In the genomic region with DNA sequence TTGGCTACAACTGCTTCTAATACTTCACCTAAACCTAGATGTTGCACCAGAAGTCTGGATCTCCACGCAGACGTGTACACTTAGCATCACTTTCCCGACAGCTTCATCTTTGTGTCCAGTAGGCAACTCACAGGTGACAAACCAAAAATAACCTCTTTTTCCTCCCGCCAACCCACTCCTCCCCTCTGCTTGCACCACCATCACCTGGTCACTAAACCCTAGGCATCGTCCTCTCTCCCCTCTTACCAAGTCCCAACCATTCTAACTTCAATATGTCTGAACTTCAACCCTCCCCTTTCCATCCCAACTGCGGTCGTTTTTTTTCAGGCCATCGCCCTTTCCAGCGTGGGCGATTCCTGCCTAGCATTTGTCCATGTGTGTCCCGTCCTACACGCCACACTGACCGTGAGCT, we compare ENCODE assay signal across 8 cellular contexts. TPM values are rescaled to one million over a fixed set of nuclear protein-coding genes. Genes with fewer than 3 reads are reported as not detected.
DNase-seq lines count a peak whose midpoint lies in the region; ATAC-seq, FAIRE-seq and TF ChIP-seq lines count a peak whose summit lies in the region.

No MANE protein-coding gene starts in this region.

- peaks cover 31% of the 10 kb centered on the region for H3K4me1 Mint-ChIP-seq in T-helper 2 cell treated with Interferon-gamma antibody and Interleukin-4, amounts not matched to agents 5 μg/mL and 100 μg/mL, for 36 hours (ENCODE audit: low read depth)

- H3K9ac ChIP-seq in keratinocyte (ENCODE audit: control insufficient read depth, extremely low read depth, insufficient read depth, low read length): peak overlapping the region; percentile 35
- peak overlapping the region in 4 of 5 donors; percentile 37 to 100 (median 98) for H3K9ac ChIP-seq in subcutaneous abdominal adipose tissue (ENCODE audit: low read length in 5 of 5)

- TF ChIP-seq POLR2A in lower leg skin (IDR thresholded peaks at IDR 0.05): no peak

- WGBS in lower leg skin, 2 donors: 79% methylated on average over 13 of the region's 13 CpGs

- no peak for DNase-seq in T-helper 2 cell treated with Interferon-gamma antibody and Interleukin-4, amounts not matched to agents 5 μg/mL and 100 μg/mL, for 36 hours (ENCODE audit: low spot score)
- DNase-seq in T-helper 2 cell (no peak), keratinocyte (ENCODE audit: low read depth, low spot score) (no peak), lower leg skin (ENCODE audit: low spot score in 2 of 2) (no peak), NCI-H2107 (lab: John Stamatoyannopoulos, UW) (no peak)
- DNase-seq in activated naive CD4-positive, alpha-beta T cell treated with anti-CD3 and anti-CD28 coated beads, Interleukin-2, amount 50 U/mL, for 72 hours (ENCODE audit: low spot score in 2 of 2): no peak
- DNase-seq in stimulated activated CD4-positive, alpha-beta T cell treated with anti-CD3 and anti-CD28 coated beads, Interleukin-4, amount 100 ng/mL, for 24 hours: no peak

- peak overlapping the region; percentile 96 for H3K4me3 Mint-ChIP-seq in T-helper 2 cell treated with Interferon-gamma antibody and Interleukin-4, amounts not matched to agents 5 μg/mL and 100 μg/mL, for 36 hours

- H3K4me1 ChIP-seq in keratinocyte (ENCODE audit: control insufficient read depth, extremely low read depth, insufficient read depth, low read length) (peaks cover 16% of the 10 kb centered on the region), subcutaneous abdominal adipose tissue (ENCODE audit: control insufficient read depth in 5 of 5, insufficient read depth in 5 of 5, low read length in 5 of 5) (peaks cover 0 to 22% (median 20%) of the 10 kb centered on the region in 5 donors)

- no peaks in the 10 kb centered on the region for H3K27me3 ChIP-seq in keratinocyte (ENCODE audit: control insufficient read depth, extremely low read depth, insufficient read depth, low read length)
- peaks cover 0 to 2% (median 0%) of the 10 kb centered on the region in 5 donors for H3K27me3 ChIP-seq in subcutaneous abdominal adipose tissue (ENCODE audit: control insufficient read depth in 5 of 5, insufficient read depth in 4 of 5, low read length in 5 of 5)

- peaks cover 30% of the 10 kb centered on the region for H3K36me3 Mint-ChIP-seq in T-helper 2 cell treated with Interferon-gamma antibody and Interleukin-4, amounts not matched to agents 5 μg/mL and 100 μg/mL, for 36 hours (ENCODE audit: low read depth)
- peaks cover 20 to 26% of the 10 kb centered on the region in 2 donors for H3K36me3 Mint-ChIP-seq in activated naive CD4-positive, alpha-beta T cell treated with anti-CD3 and anti-CD28 coated beads, Interleukin-2, amount 50 U/mL, for 72 hours

- H3K36me3 ChIP-seq in keratinocyte (ENCODE audit: control insufficient read depth in 2 of 2, extremely low read depth in 1 of 2, insufficient read depth in 2 of 2, low read length in 2 of 2) (peaks cover 0 to 2% of the 10 kb centered on the region in 2 experiments), subcutaneous abdominal adipose tissue (ENCODE audit: control insufficient read depth in 5 of 5, insufficient read depth in 5 of 5, low read length in 5 of 5) (peaks cover 0 to 2% (median 0%) of the 10 kb centered on the region in 5 donors)

- H3K27ac ChIP-seq in keratinocyte (ENCODE audit: control insufficient read depth, insufficient read depth, low read length) (peak overlapping the region; percentile 99), subcutaneous abdominal adipose tissue (ENCODE audit: low read depth, low read length) (peak overlapping the region; percentile 99)

- intact Hi-C loops in lower leg skin (cut with DNase I; ENCODE audit: low total_unique reads): no loop called here

- peak overlapping the region; percentile 97 for H3K27ac Mint-ChIP-seq in T-helper 2 cell treated with Interferon-gamma antibody and Interleukin-4, amounts not matched to agents 5 μg/mL and 100 μg/mL, for 36 hours
- H3K27ac Mint-ChIP-seq in activated naive CD4-positive, alpha-beta T cell treated with anti-CD3 and anti-CD28 coated beads, Interleukin-2, amount 50 U/mL, for 72 hours: peak overlapping the region; percentile 97 to 99

- H3K4me2 ChIP-seq in keratinocyte (ENCODE audit: control insufficient read depth, extremely low read depth, insufficient read depth, low read depth, low read length): peak overlapping the region; percentile 82

- no peak for FAIRE-seq in keratinocyte (lab: Jason Lieb, UNC)

- TF ChIP-seq CTCF in keratinocyte (optimal IDR thresholded peaks at IDR 0.05 in 1 of 3, IDR thresholded peaks at IDR 0.05 in 1 of 3, conservative IDR thresholded peaks at IDR 0.05 in 1 of 3; ENCODE audit: extremely low read depth in 1 of 3, insufficient read depth in 2 of 3, low read length in 3 of 3) (no peak), lower leg skin (IDR thresholded peaks at IDR 0.05) (no peak)

- H3K27me3 Mint-ChIP-seq in T-helper 2 cell treated with Interferon-gamma antibody and Interleukin-4, amounts not matched to agents 5 μg/mL and 100 μg/mL, for 36 hours (ENCODE audit: low read depth): no peaks in the 10 kb centered on the region

- peak overlapping the region; percentile 97 for H2AFZ ChIP-seq in keratinocyte (ENCODE audit: control insufficient read depth, low read length)

- no peaks in the 10 kb centered on the region for H3K9me1 ChIP-seq in keratinocyte (ENCODE audit: control insufficient read depth, extremely low read depth, insufficient read depth, low read length)

- H3K4me3 ChIP-seq in keratinocyte (ENCODE audit: control insufficient read depth in 2 of 3, extremely low read depth in 1 of 3, insufficient read depth in 2 of 3, low read depth in 1 of 3, low read length in 3 of 3) (peak overlapping the region in 1 of 3 experiments; percentile 97), subcutaneous abdominal adipose tissue (ENCODE audit: low read depth in 1 of 5, low read length in 5 of 5) (peak overlapping the region; percentile 64 to 95 (median 94)), lower leg skin (ENCODE audit: low read depth, poor library complexity, severe bottlenecking) (no peak overlapping the region)

- H3K9me3 ChIP-seq in keratinocyte (ENCODE audit: control insufficient read depth, low read depth, low read length) (peaks cover 2% of the 10 kb centered on the region), subcutaneous abdominal adipose tissue (ENCODE audit: control insufficient read depth in 5 of 5, low read length in 5 of 5) (peaks cover 0 to 5% (median 0%) of the 10 kb centered on the region in 5 donors)

- no peak for ATAC-seq in activated naive CD4-positive, alpha-beta T cell treated with anti-CD3 and anti-CD28 coated beads, Interleukin-2, amount 50 U/mL, for 72 hours

- dilution Hi-C loops in keratinocyte (cut with MboI; ENCODE audit: extremely low pct_ligation_motif_present, low sequenced_read_pairs): no loop called here

- peaks cover 12% of the 10 kb centered on the region for H3K9me3 Mint-ChIP-seq in T-helper 2 cell treated with Interferon-gamma antibody and Interleukin-4, amounts not matched to agents 5 μg/mL and 100 μg/mL, for 36 hours
- peaks cover 4 to 6% of the 10 kb centered on the region in 2 donors for H3K9me3 Mint-ChIP-seq in activated naive CD4-positive, alpha-beta T cell treated with anti-CD3 and anti-CD28 coated beads, Interleukin-2, amount 50 U/mL, for 72 hours

- H4K20me1 ChIP-seq in keratinocyte (ENCODE audit: control insufficient read depth, extremely low read depth, insufficient read depth, low read length): no peaks in the 10 kb centered on the region

- H3K79me2 ChIP-seq in keratinocyte (ENCODE audit: control insufficient read depth, insufficient read depth, low read length): peaks cover 37% of the 10 kb centered on the region

RNA-seq across cellular contexts. Expression of a gene that starts 0.4 kb away (rescaled TPM):
- total RNA-seq in activated naive CD4-positive, alpha-beta T cell treated with anti-CD3 and anti-CD28 coated beads, Interleukin-2, amount 50 U/mL, for 72 hours: 10 to 100 TPM; 16.3 to 29.8 TPM
- 117 to 162 TPM (median 133 TPM) in 3 replicates for polyA plus RNA-seq in keratinocyte
- polyA plus RNA-seq in keratinocyte (2011; ENCODE audit: low read depth): 181 TPM
- polyA plus RNA-seq in keratinocyte (2011; cell fraction: cytosol; rRNA removed): 162 and 223 TPM in 2 replicates
- 75.5 and 98.2 TPM in 2 replicates for polyA plus RNA-seq in keratinocyte (2011; cell fraction: nucleus; rRNA removed)
- polyA plus RNA-seq in keratinocyte (2012; ENCODE audit: low replicate concordance): 63.6 and 106 TPM in 2 replicates
- polyA minus RNA-seq in keratinocyte: 28.6 to 76.1 TPM (median 72.7 TPM) in 3 replicates
- polyA minus RNA-seq in keratinocyte (2011; cell fraction: cytosol; rRNA and poly(A)+ RNA removed): 67.9 TPM
- polyA minus RNA-seq in keratinocyte (2011; cell fraction: nucleus; rRNA and poly(A)+ RNA removed): 21.9 and 41.6 TPM in 2 replicates
- total RNA-seq in lower leg skin: 100 to 1,000 TPM in 2 of 4 donors, 10 to 100 TPM in 2; 88.2 to 110 (median 97.7) TPM
